ENCODE assay signal across 3 cellular contexts in the genomic region with DNA sequence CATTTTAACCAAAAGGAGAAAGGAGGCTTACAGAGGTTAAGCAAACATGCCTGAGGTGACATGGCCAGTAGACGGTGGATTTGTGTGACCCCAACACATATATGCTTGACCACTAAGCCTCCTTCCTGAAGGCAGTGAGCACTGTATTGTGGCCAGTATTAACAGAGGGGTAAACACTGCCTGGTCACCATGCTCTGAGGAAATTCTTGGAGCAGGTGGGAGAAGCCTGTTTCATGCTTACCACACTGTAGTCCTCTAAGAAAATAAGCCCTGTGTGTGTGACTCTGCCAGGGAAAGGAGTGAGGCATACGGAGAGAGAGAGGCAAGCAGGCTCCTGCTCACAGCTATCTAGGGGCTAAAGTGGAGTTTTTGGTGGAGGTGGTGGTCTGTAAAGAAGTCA.
TF ChIP-seq lines count a peak whose summit lies in the region.

No MANE protein-coding gene starts in this region.

TF ChIP-seq in liver, 16 proteins besides CTCF, POLR2A, EP300 and RAD21:
- TF ChIP-seq JUND (IDR thresholded peaks at IDR 0.05) (no peak), HNF4A (conservative IDR thresholded peaks at IDR 0.05) (no peak), EGR1 (IDR thresholded peaks at IDR 0.05; ENCODE audit: low read depth in 2 of 2) (no peak), NR2F2 (IDR thresholded peaks at IDR 0.05) (no peak), GABPA (IDR thresholded peaks at IDR 0.05 in 1 of 2, conservative IDR thresholded peaks at IDR 0.05 in 1 of 2) (no peak), TAF1 (conservative IDR thresholded peaks at IDR 0.05) (no peak), SP1 (IDR thresholded peaks at IDR 0.05) (no peak), RXRA (IDR thresholded peaks at IDR 0.05) (no peak), YY1 (IDR thresholded peaks at IDR 0.05) (no peak), FOXA2 (IDR thresholded peaks at IDR 0.05) (no peak), HNF4G (IDR thresholded peaks at IDR 0.05) (no peak)
- TF ChIP-seq, protein P1, sequence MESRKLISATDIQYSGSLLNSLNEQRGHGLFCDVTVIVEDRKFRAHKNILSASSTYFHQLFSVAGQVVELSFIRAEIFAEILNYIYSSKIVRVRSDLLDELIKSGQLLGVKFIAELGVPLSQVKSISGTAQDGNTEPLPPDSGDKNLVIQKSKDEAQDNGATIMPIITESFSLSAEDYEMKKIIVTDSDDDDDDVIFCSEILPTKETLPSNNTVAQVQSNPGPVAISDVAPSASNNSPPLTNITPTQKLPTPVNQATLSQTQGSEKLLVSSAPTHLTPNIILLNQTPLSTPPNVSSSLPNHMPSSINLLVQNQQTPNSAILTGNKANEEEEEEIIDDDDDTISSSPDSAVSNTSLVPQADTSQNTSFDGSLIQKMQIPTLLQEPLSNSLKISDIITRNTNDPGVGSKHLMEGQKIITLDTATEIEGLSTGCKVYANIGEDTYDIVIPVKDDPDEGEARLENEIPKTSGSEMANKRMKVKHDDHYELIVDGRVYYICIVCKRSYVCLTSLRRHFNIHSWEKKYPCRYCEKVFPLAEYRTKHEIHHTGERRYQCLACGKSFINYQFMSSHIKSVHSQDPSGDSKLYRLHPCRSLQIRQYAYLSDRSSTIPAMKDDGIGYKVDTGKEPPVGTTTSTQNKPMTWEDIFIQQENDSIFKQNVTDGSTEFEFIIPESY (IDR thresholded peaks at IDR 0.05) = no peak
- TF ChIP-seq, protein P2, sequence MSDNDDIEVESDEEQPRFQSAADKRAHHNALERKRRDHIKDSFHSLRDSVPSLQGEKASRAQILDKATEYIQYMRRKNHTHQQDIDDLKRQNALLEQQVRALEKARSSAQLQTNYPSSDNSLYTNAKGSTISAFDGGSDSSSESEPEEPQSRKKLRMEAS (IDR thresholded peaks at IDR 0.05) = no peak
- TF ChIP-seq, protein P3, sequence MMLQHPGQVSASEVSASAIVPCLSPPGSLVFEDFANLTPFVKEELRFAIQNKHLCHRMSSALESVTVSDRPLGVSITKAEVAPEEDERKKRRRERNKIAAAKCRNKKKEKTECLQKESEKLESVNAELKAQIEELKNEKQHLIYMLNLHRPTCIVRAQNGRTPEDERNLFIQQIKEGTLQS (IDR thresholded peaks at IDR 0.05) = no peak
- TF ChIP-seq, protein P4, sequence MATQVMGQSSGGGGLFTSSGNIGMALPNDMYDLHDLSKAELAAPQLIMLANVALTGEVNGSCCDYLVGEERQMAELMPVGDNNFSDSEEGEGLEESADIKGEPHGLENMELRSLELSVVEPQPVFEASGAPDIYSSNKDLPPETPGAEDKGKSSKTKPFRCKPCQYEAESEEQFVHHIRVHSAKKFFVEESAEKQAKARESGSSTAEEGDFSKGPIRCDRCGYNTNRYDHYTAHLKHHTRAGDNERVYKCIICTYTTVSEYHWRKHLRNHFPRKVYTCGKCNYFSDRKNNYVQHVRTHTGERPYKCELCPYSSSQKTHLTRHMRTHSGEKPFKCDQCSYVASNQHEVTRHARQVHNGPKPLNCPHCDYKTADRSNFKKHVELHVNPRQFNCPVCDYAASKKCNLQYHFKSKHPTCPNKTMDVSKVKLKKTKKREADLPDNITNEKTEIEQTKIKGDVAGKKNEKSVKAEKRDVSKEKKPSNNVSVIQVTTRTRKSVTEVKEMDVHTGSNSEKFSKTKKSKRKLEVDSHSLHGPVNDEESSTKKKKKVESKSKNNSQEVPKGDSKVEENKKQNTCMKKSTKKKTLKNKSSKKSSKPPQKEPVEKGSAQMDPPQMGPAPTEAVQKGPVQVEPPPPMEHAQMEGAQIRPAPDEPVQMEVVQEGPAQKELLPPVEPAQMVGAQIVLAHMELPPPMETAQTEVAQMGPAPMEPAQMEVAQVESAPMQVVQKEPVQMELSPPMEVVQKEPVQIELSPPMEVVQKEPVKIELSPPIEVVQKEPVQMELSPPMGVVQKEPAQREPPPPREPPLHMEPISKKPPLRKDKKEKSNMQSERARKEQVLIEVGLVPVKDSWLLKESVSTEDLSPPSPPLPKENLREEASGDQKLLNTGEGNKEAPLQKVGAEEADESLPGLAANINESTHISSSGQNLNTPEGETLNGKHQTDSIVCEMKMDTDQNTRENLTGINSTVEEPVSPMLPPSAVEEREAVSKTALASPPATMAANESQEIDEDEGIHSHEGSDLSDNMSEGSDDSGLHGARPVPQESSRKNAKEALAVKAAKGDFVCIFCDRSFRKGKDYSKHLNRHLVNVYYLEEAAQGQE (IDR thresholded peaks at IDR 0.05) = no peak

TF ChIP-seq in HepG2, 621 proteins besides CTCF, POLR2A, EP300 and RAD21 (continues in another document):
- no peak for TF ChIP-seq TOPORS (CRISPR knock-in tag; IDR thresholded peaks at IDR 0.05)
- TF ChIP-seq ZSCAN30 (CRISPR knock-in tag; IDR thresholded peaks at IDR 0.05) = no peak
- TF ChIP-seq ZNF484 (CRISPR knock-in tag; IDR thresholded peaks at IDR 0.05; ENCODE audit: borderline replicate concordance, low read depth) = no peak
- TF ChIP-seq, protein P1 (CRISPR knock-in tag; IDR thresholded peaks at IDR 0.05) = no peak
- TF ChIP-seq XRCC5 (optimal IDR thresholded peaks at IDR 0.05; ENCODE audit: low read length) = no peak
- TF ChIP-seq ZSCAN31 (CRISPR knock-in tag; IDR thresholded peaks at IDR 0.05; ENCODE audit: low read depth) = no peak
- TF ChIP-seq MBD4 (IDR thresholded peaks at IDR 0.05; ENCODE audit: borderline replicate concordance, low read length) = no peak
- TF ChIP-seq, protein P5, sequence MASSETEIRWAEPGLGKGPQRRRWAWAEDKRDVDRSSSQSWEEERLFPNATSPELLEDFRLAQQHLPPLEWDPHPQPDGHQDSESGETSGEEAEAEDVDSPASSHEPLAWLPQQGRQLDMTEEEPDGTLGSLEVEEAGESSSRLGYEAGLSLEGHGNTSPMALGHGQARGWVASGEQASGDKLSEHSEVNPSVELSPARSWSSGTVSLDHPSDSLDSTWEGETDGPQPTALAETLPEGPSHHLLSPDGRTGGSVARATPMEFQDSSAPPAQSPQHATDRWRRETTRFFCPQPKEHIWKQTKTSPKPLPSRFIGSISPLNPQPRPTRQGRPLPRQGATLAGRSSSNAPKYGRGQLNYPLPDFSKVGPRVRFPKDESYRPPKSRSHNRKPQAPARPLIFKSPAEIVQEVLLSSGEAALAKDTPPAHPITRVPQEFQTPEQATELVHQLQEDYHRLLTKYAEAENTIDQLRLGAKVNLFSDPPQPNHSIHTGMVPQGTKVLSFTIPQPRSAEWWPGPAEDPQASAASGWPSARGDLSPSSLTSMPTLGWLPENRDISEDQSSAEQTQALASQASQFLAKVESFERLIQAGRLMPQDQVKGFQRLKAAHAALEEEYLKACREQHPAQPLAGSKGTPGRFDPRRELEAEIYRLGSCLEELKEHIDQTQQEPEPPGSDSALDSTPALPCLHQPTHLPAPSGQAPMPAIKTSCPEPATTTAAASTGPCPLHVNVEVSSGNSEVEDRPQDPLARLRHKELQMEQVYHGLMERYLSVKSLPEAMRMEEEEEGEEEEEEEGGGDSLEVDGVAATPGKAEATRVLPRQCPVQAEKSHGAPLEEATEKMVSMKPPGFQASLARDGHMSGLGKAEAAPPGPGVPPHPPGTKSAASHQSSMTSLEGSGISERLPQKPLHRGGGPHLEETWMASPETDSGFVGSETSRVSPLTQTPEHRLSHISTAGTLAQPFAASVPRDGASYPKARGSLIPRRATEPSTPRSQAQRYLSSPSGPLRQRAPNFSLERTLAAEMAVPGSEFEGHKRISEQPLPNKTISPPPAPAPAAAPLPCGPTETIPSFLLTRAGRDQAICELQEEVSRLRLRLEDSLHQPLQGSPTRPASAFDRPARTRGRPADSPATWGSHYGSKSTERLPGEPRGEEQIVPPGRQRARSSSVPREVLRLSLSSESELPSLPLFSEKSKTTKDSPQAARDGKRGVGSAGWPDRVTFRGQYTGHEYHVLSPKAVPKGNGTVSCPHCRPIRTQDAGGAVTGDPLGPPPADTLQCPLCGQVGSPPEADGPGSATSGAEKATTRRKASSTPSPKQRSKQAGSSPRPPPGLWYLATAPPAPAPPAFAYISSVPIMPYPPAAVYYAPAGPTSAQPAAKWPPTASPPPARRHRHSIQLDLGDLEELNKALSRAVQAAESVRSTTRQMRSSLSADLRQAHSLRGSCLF (CRISPR knock-in tag; IDR thresholded peaks at IDR 0.05; ENCODE audit: borderline replicate concordance) = no peak
- no peak for TF ChIP-seq ZBTB1 (CRISPR knock-in tag; IDR thresholded peaks at IDR 0.05; ENCODE audit: borderline replicate concordance)
- no peak for TF ChIP-seq ZNF558 (CRISPR knock-in tag; IDR thresholded peaks at IDR 0.05; ENCODE audit: borderline replicate concordance)
- TF ChIP-seq NONO (IDR thresholded peaks at IDR 0.05) = no peak
- TF ChIP-seq NONO (CRISPR knock-in tag; conservative IDR thresholded peaks at IDR 0.05) = no peak
- no peak for TF ChIP-seq NKX3-1 (CRISPR knock-in tag; IDR thresholded peaks at IDR 0.05)
- no peak for TF ChIP-seq ZMYM3 (CRISPR knock-in tag; IDR thresholded peaks at IDR 0.05)
- TF ChIP-seq ZNF225 (CRISPR knock-in tag; IDR thresholded peaks at IDR 0.05) = no peak
- TF ChIP-seq FOXA3 (CRISPR knock-in tag; IDR thresholded peaks at IDR 0.05) = no peak

TF ChIP-seq in H1, 55 proteins besides CTCF, POLR2A, EP300 and RAD21:
- TF ChIP-seq MAFK (IDR thresholded peaks at IDR 0.05; ENCODE audit: low read depth, low read length) (no peak), YY1 (IDR thresholded peaks at IDR 0.05; ENCODE audit: low read depth, low read length) (no peak), HDAC6 (IDR thresholded peaks at IDR 0.05; ENCODE audit: low read depth, low read length) (no peak), SIN3A (conservative IDR thresholded peaks at IDR 0.05 in 1 of 2, IDR thresholded peaks at IDR 0.05 in 1 of 2; ENCODE audit: low read depth in 1 of 2, low read length in 2 of 2) (no peak), HDAC2 (IDR thresholded peaks at IDR 0.05; ENCODE audit: borderline replicate concordance in 1 of 2, low read depth in 2 of 2, low read length in 2 of 2) (no peak), CTBP2 (IDR thresholded peaks at IDR 0.05; ENCODE audit: borderline replicate concordance, insufficient read depth, insufficient read length, low read length) (no peak), JUN (IDR thresholded peaks at IDR 0.05; ENCODE audit: low read depth, low read length) (no peak), SIX5 (IDR thresholded peaks at IDR 0.05; ENCODE audit: low read depth, low read length) (no peak), EGR1 (IDR thresholded peaks at IDR 0.05; ENCODE audit: borderline replicate concordance, low read depth, low read length) (no peak), TCF12 (IDR thresholded peaks at IDR 0.05; ENCODE audit: low read depth, low read length) (no peak), SAP30 (IDR thresholded peaks at IDR 0.05; ENCODE audit: insufficient read depth, insufficient replicate concordance, low read length) (no peak)
- TF ChIP-seq, protein P6, sequence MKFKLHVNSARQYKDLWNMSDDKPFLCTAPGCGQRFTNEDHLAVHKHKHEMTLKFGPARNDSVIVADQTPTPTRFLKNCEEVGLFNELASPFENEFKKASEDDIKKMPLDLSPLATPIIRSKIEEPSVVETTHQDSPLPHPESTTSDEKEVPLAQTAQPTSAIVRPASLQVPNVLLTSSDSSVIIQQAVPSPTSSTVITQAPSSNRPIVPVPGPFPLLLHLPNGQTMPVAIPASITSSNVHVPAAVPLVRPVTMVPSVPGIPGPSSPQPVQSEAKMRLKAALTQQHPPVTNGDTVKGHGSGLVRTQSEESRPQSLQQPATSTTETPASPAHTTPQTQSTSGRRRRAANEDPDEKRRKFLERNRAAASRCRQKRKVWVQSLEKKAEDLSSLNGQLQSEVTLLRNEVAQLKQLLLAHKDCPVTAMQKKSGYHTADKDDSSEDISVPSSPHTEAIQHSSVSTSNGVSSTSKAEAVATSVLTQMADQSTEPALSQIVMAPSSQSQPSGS (IDR thresholded peaks at IDR 0.05; ENCODE audit: low read length) = no peak
